ENCODE assay signal across 16 cellular contexts in genomic region chr18:42929181-42929580, GRCh38.
DNase-seq lines count a peak whose midpoint lies in the region; ATAC-seq and TF ChIP-seq lines count a peak whose summit lies in the region.
"Had no signal": no experiment of that assay in that cellular context is flagged by ENCODE, and none has a peak within 500 bp of the region (broad histone marks: within the 10 kb centered on the region; RNA-seq: fewer than 3 reads in every experiment).

No MANE protein-coding gene starts in this region.

- intact Hi-C loops in testis (cut with DNase I; ENCODE audit: low total_unique reads): no loop called here

- H3K9me3 ChIP-seq in testis: no peaks in the 10 kb centered on the region

- H3K27me3 ChIP-seq in testis: no peaks in the 10 kb centered on the region

- ATAC-seq in GM21717 (IDR thresholded peaks at IDR 0.05; ENCODE audit: unreplicated experiment) (no peak), GM21528 (IDR thresholded peaks at IDR 0.05; ENCODE audit: low FRiP score, unreplicated experiment) (no peak)

- no peak overlapping the region for H3K27ac ChIP-seq in testis
- H3K27ac ChIP-seq: GM23248 had no signal

- no peak for TF ChIP-seq CTCF in choroid plexus epithelial cell (conservative IDR thresholded peaks at IDR 0.05; ENCODE audit: low read depth, low read length)
- TF ChIP-seq CTCF in testis (IDR thresholded peaks at IDR 0.05): no peak

- no peaks in the 10 kb centered on the region for H3K36me3 ChIP-seq in testis (ENCODE audit: low read depth, missing control alignments)

- peaks cover 6% of the 10 kb centered on the region for H3K4me1 ChIP-seq in testis

- DNase-seq in amniotic epithelial cell (ENCODE audit: low read depth): peak; percentile 6
- DNase-seq in choroid plexus epithelial cell (ENCODE audit: low read depth): peak; percentile 46
- peak; percentile 47 for DNase-seq in iris pigment epithelial cell (ENCODE audit: low read depth)
- DNase-seq in effector CD4-positive, alpha-beta T cell: no peak
- DNase-seq in testis: no peak
- DNase-seq: 8988T; C1 segment of cervical spinal cord; Calu3; CD4-positive, alpha-beta memory T cell; COR-L47; DMS79 treated with DMSO at 0.1 percent for 48 hours; GF-D8; H7 had no signal

- 95% methylated on average over 1 of the region's 1 CpG for WGBS in testis, 2 donors

- H3K4me3 ChIP-seq in choroid plexus epithelial cell (ENCODE audit: low read depth, low read length) (no peak overlapping the region), testis (no peak overlapping the region)
- H3K4me3 ChIP-seq: GM23248 had no signal

- TF ChIP-seq POLR2A in testis (IDR thresholded peaks at IDR 0.05): no peak

Comparison
In these comparisons a context has a peak if more than half of its experiments do, and no peak if none do; other contexts are left out.
1. DNase-seq: peak in amniotic epithelial cell (single experiment), choroid plexus epithelial cell (single experiment) and iris pigment epithelial cell (single experiment); none in effector CD4-positive, alpha-beta T cell (single experiment) and testis (single experiment).